21 cellular contexts compared by ENCODE assay signal in genomic region chr1:228093050-228093906, GRCh38. TPM values are rescaled to one million over a fixed set of nuclear protein-coding genes. Genes with fewer than 3 reads are reported as not detected.
DNase-seq lines count a peak whose midpoint lies in the region; ATAC-seq and TF ChIP-seq lines count a peak whose summit lies in the region.
"Had no signal": no experiment of that assay in that cellular context is flagged by ENCODE, and none has a peak within 500 bp of the region (broad histone marks: within the 10 kb centered on the region; RNA-seq: fewer than 3 reads in every experiment).

No MANE protein-coding gene starts in this region.

- intact Hi-C loops in natural killer cell (cut with micrococcal nuclease) = no loop called here

- peaks cover 71 to 76% of the 10 kb centered on the region in 2 donors for H3K4me1 Mint-ChIP-seq in natural killer cell
- peaks cover 58 to 68% of the 10 kb centered on the region in 2 donors for H3K4me1 Mint-ChIP-seq in natural killer cell treated with Interleukin-12 subunit alpha and Interleukin-12 subunit beta and Interleukin-15 and Interleukin-18, amount 100 ng/mL, for 72 hours (ENCODE audit: low read depth in 2 of 2)

- no peaks in the 10 kb centered on the region for H3K27me3 Mint-ChIP-seq in natural killer cell (ENCODE audit: low read depth in 2 of 2)
- H3K27me3 Mint-ChIP-seq in natural killer cell treated with Interleukin-12 subunit alpha and Interleukin-12 subunit beta and Interleukin-15 and Interleukin-18, amount 100 ng/mL, for 72 hours = no peaks in the 10 kb centered on the region
- H3K27me3 Mint-ChIP-seq: naive B cell, T-cell had no signal

- H3K27ac Mint-ChIP-seq in natural killer cell = peak overlapping the region; percentile 54 to 92
- H3K27ac Mint-ChIP-seq in natural killer cell treated with Interleukin-12 subunit alpha and Interleukin-12 subunit beta and Interleukin-15 and Interleukin-18, amount 100 ng/mL, for 72 hours = no peak overlapping the region
- H3K27ac Mint-ChIP-seq: activated T-helper 2 cell treated with anti-CD3 and anti-CD28 coated beads, Interferon-gamma antibody, Interleukin-2, Interleukin-4, amounts not matched to agents 10 μg/mL and 5 μg/mL and 100 μg/mL, durations not matched to agents 14 hours and 24 hours and 36 hours had no signal

- DNase-seq in natural killer cell (no peak), NCI-H2171 treated with DMSO at 0.1 percent for 48 hours (lab: John Stamatoyannopoulos, UW) (peak; percentile 96), ureter (ENCODE audit: low spot score) (peak; percentile 35), NCI-H1092 (lab: John Stamatoyannopoulos, UW) (no peak), NCI-H146 (lab: John Stamatoyannopoulos, UW) (no peak)
- no peak for DNase-seq in natural killer cell treated with Interleukin-12 subunit alpha and Interleukin-12 subunit beta and Interleukin-15 and Interleukin-18, amount 100 ng/mL, for 72 hours (ENCODE audit: low spot score)
- no peak for DNase-seq in stimulated activated CD4-positive, alpha-beta T cell treated with anti-CD3 and anti-CD28 coated beads, Interleukin-4, amount 100 ng/mL, for 24 hours
- DNase-seq: activated CD4-positive, alpha-beta T cell treated with anti-CD3 and anti-CD28 coated beads, Interleukin-2, amount 50 U/mL, for 48 hours; AML-193; anterior cingulate cortex; Calu3; central memory CD4-positive, alpha-beta T cell; heart right ventricle; MM.1S; naive B cell; NCI-H1694 treated with DMSO at 0.1 percent for 48 hours; WERI-Rb-1 had no signal

- H3K36me3 Mint-ChIP-seq in natural killer cell = peaks cover 7% of the 10 kb centered on the region
- H3K36me3 Mint-ChIP-seq in natural killer cell treated with Interleukin-12 subunit alpha and Interleukin-12 subunit beta and Interleukin-15 and Interleukin-18, amount 100 ng/mL, for 72 hours = peaks cover 24% of the 10 kb centered on the region

- H3K4me3 Mint-ChIP-seq in natural killer cell = no peak overlapping the region
- H3K4me3 Mint-ChIP-seq in natural killer cell treated with Interleukin-12 subunit alpha and Interleukin-12 subunit beta and Interleukin-15 and Interleukin-18, amount 100 ng/mL, for 72 hours = no peak overlapping the region

- H3K9me3 Mint-ChIP-seq in natural killer cell = peaks cover 3 to 8% of the 10 kb centered on the region in 2 donors
- H3K9me3 Mint-ChIP-seq in natural killer cell treated with Interleukin-12 subunit alpha and Interleukin-12 subunit beta and Interleukin-15 and Interleukin-18, amount 100 ng/mL, for 72 hours = peaks cover 6% of the 10 kb centered on the region

- TF ChIP-seq CTCF in natural killer cell (IDR thresholded peaks at IDR 0.05) = no peak

- ATAC-seq in natural killer cell (no peak), esophagus mucosa (peak; percentile 40)
- no peak for ATAC-seq in natural killer cell treated with Interleukin-12 subunit alpha and Interleukin-12 subunit beta and Interleukin-15 and Interleukin-18, amount 100 ng/mL, for 72 hours
- ATAC-seq: heart right ventricle, Right ventricle myocardium inferior, T-cell had no signal

RNA-seq across cellular contexts. Expression of gene C1orf35, which starts 9.8 kb away (rescaled TPM):
- 10 to 100 TPM; 18.9 to 21.6 (median 19.6) TPM for total RNA-seq in natural killer cell
- total RNA-seq in natural killer cell treated with Interleukin-12 subunit alpha and Interleukin-12 subunit beta and Interleukin-15 and Interleukin-18, amount 100 ng/mL, for 72 hours = 10 to 100 TPM; 16.4 to 26.7 TPM
- 13.9 TPM for total RNA-seq in esophagus mucosa
- total RNA-seq in ureter = 16.5 TPM

RNA-seq across cellular contexts. Expression of gene ARF1, which starts 10.8 kb away (rescaled TPM):
- total RNA-seq in natural killer cell (100 to 1,000 TPM; 368 to 427 (median 424) TPM), esophagus mucosa (273 TPM), ureter (361 TPM)
- total RNA-seq in natural killer cell treated with Interleukin-12 subunit alpha and Interleukin-12 subunit beta and Interleukin-15 and Interleukin-18, amount 100 ng/mL, for 72 hours = 100 to 1,000 TPM; 415 to 503 TPM

RNA-seq across cellular contexts. Expression of gene MRPL55, which starts 15.8 kb away (rescaled TPM):
- total RNA-seq in natural killer cell (10 to 100 TPM; 50.0 to 70.6 (median 64.1) TPM), esophagus mucosa (29.0 TPM), ureter (43.7 TPM)
- 10 to 100 TPM; 42.5 to 68.8 TPM for total RNA-seq in natural killer cell treated with Interleukin-12 subunit alpha and Interleukin-12 subunit beta and Interleukin-15 and Interleukin-18, amount 100 ng/mL, for 72 hours

RNA-seq across cellular contexts. Expression of gene GUK1, which starts 46.8 kb away (rescaled TPM):
- 100 to 1,000 TPM; 292 to 313 (median 308) TPM for total RNA-seq in natural killer cell
- 100 to 1,000 TPM; 296 to 329 TPM for total RNA-seq in natural killer cell treated with Interleukin-12 subunit alpha and Interleukin-12 subunit beta and Interleukin-15 and Interleukin-18, amount 100 ng/mL, for 72 hours
- 241 TPM for total RNA-seq in esophagus mucosa
- total RNA-seq in ureter = 182 TPM

RNA-seq across cellular contexts. Expression of gene GJC2, which starts 56.5 kb away (rescaled TPM):
- total RNA-seq in natural killer cell = 1 to 10 TPM; 1.0 to 2.2 (median 1.7) TPM
- 1 to 10 TPM; 2.1 to 2.2 TPM for total RNA-seq in natural killer cell treated with Interleukin-12 subunit alpha and Interleukin-12 subunit beta and Interleukin-15 and Interleukin-18, amount 100 ng/mL, for 72 hours
- 0.44 TPM for total RNA-seq in esophagus mucosa
- total RNA-seq in ureter = 3.9 TPM

Comparison
In these comparisons a context has a peak if more than half of its experiments do, and no peak if none do; other contexts are left out.
1. H3K27ac Mint-ChIP-seq: peak in natural killer cell (2 of 2); none in natural killer cell treated with Interleukin-12 subunit alpha and Interleukin-12 subunit beta and Interleukin-15 and Interleukin-18, amount 100 ng/mL, for 72 hours (0 of 2).
2. DNase-seq: peak in NCI-H2171 treated with DMSO at 0.1 percent for 48 hours (single experiment) and ureter (single experiment); none in natural killer cell (single experiment), natural killer cell treated with Interleukin-12 subunit alpha and Interleukin-12 subunit beta and Interleukin-15 and Interleukin-18, amount 100 ng/mL, for 72 hours (single experiment), NCI-H1092 (single experiment), NCI-H146 (single experiment) and stimulated activated CD4-positive, alpha-beta T cell treated with anti-CD3 and anti-CD28 coated beads, Interleukin-4, amount 100 ng/mL, for 24 hours (single experiment).